Comparison of ENCODE assay signal across 27 cellular contexts in the genomic region with DNA sequence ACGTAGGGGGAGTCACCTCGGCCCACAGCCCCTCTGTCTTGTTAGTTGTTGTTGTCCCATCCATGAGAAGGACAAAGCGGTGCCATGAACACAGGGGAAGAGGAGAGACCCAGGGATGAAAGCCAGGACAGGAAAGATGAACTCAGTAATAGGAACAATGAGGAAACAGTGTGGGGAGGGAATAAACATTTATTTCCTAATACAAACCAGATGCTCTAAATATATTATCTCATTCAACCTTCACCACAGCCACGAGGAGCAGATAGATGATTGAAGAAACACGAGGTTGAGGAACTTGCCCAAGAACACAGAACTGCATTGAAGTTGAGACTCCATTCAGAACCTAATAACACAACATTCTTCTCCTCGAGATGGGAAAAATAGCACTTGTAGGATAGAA. TPM values are rescaled to one million over a fixed set of nuclear protein-coding genes. Genes with fewer than 3 reads are reported as not detected.
A peak's percentile ranks its signal among the peaks of the same experiment; 100 is the strongest.
DNase-seq lines count a peak whose midpoint lies in the region; ATAC-seq, FAIRE-seq and TF ChIP-seq lines count a peak whose summit lies in the region.
"Had no signal": no experiment of that assay in that cellular context is flagged by ENCODE, and none has a peak within 500 bp of the region (broad histone marks: within the 10 kb centered on the region; RNA-seq: fewer than 3 reads in every experiment).

No MANE protein-coding gene starts in this region.

- H3K4me1 ChIP-seq in K562 (replicated peaks in 1 of 2; ENCODE audit: control insufficient read depth in 2 of 2, insufficient read depth in 2 of 2, low read length in 2 of 2): no peaks in the 10 kb centered on the region
- H3K4me1 ChIP-seq: right lobe of liver had no signal

- no peaks in the 10 kb centered on the region for H3K36me3 ChIP-seq in K562 (ENCODE audit: control insufficient read depth, insufficient read depth, low read length)
- H3K36me3 ChIP-seq: MG63, right lobe of liver had no signal

- CTCF ChIA-PET in K562 (lab: Yijun Ruan, JAX; ENCODE audit: low intra/inter-chr PET ratio): no interaction called here

- no peak for TF ChIP-seq EP300 in K562 (IDR thresholded peaks at IDR 0.05; ENCODE audit: low read length)

- POLR2A ChIA-PET in K562 (lab: Yijun Ruan, JAX): no interaction called here

- BruUV-seq in K562 (replicated peaks; lab: Mats Ljungman, UMichigan): no TSS peak

- no peak for TF ChIP-seq CTCF in K562 (IDR thresholded peaks at IDR 0.05 in 2 of 3, conservative IDR thresholded peaks at IDR 0.05 in 1 of 3; ENCODE audit: insufficient read depth in 2 of 3, low read depth in 1 of 3, low read length in 3 of 3)

- in situ Hi-C loops in K562 (cut with MboI): no loop called here

- H3K9me1 ChIP-seq in K562 (ENCODE audit: control insufficient read depth, insufficient read depth, low read length): no peaks in the 10 kb centered on the region

- H3K9me3 ChIP-seq in K562 (replicated peaks; ENCODE audit: control insufficient read depth, insufficient read depth, low read depth, low read length): no peaks in the 10 kb centered on the region
- H3K9me3 ChIP-seq: MG63, right lobe of liver had no signal

- peaks cover 0 to 5% of the 10 kb centered on the region in 2 experiments; a peak in 1 of 5 replicates for H3K27me3 ChIP-seq in K562 (ENCODE audit: control insufficient read depth in 2 of 2, insufficient read depth in 2 of 2, low read length in 2 of 2)
- H3K27me3 ChIP-seq: dorsolateral prefrontal cortex, MG63, right lobe of liver had no signal

- H3K79me2 ChIP-seq in K562 (ENCODE audit: control insufficient read depth, insufficient read depth, low read length): no peaks in the 10 kb centered on the region

- H2AFZ ChIP-seq in K562 (ENCODE audit: low read depth, low read length): peak overlapping the region; percentile 22; the same call in 1 of the 2 replicates

- H3K9ac ChIP-seq in K562 (ENCODE audit: insufficient read depth in 1 of 2, low read depth in 2 of 2, low read length in 2 of 2): no peak overlapping the region

- no peak for FAIRE-seq in K562 (lab: Jason Lieb, UNC)
- FAIRE-seq: endothelial cell of umbilical vein, frontal cortex had no signal

- H4K20me1 ChIP-seq in K562 (replicated peaks; ENCODE audit: control insufficient read depth, insufficient read depth, low read length): no peaks in the 10 kb centered on the region

- peak; percentile 64 for DNase-seq in AG20443 (ENCODE audit: low spot score)
- peak; percentile 25 for DNase-seq in HCEC 1CT
- no peak for DNase-seq in K562 (ENCODE audit: extremely low read depth in 1 of 4, low spot score in 3 of 4)
- DNase-seq in iris pigment epithelial cell (ENCODE audit: low read depth): peak; percentile 28
- no peak for DNase-seq in NOMO-1 treated with dmso at 0.1 percent for 144 hours (lab: John Stamatoyannopoulos, UW; ENCODE audit: unreplicated experiment)
- no peak for DNase-seq in effector CD8-positive, alpha-beta T cell (lab: John Stamatoyannopoulos, UW)
- no peak for DNase-seq in NCI-H1436 treated with DMSO at 0.1 percent for 48 hours (lab: John Stamatoyannopoulos, UW)
- DNase-seq: activated CD4-positive, alpha-beta T cell treated with anti-CD3 and anti-CD28 coated beads for 1 hour; activated CD8-positive, alpha-beta T cell treated with anti-CD3 and anti-CD28 coated beads for 36 hours; activated effector memory CD4-positive, alpha-beta T cell treated with Interleukin-2 at 50 U/mL for 16 hours; activated naive CD8-positive, alpha-beta T cell treated with anti-CD3 and anti-CD28 coated beads for 36 hours; CD4-positive, CD25-positive, alpha-beta regulatory T cell; dorsolateral prefrontal cortex; H9; hypothalamus; immature natural killer cell; MG63; NCI-H1417 treated with DMSO at 0.1 percent for 48 hours; NCI-H510A; OCI-M1; right lobe of liver; stimulated activated naive B cell treated with anti-CD40 and anti-IgM and Interleukin-4, amounts not matched to agents 10 μg/mL and 1 μg/mL and 100 μg/mL, for 72 hours; T-helper 2 cell had no signal

- no peak for ATAC-seq in K562
- no peak for ATAC-seq in GM21529 (IDR thresholded peaks at IDR 0.05; ENCODE audit: unreplicated experiment)
- ATAC-seq: activated CD8-positive, alpha-beta T cell treated with anti-CD3 and anti-CD28 coated beads for 36 hours; right lobe of liver; stimulated activated naive B cell treated with anti-CD40 and anti-IgM and Interleukin-4, amounts not matched to agents 10 μg/mL and 1 μg/mL and 100 μg/mL, for 72 hours had no signal

- WGBS in K562 (ENCODE audit: insufficient coverage, low coverage, missing lambda C conversion rate): 5% methylated on average over 6 of the region's 6 CpGs

- no peak for TF ChIP-seq POLR2A in K562 (conservative IDR thresholded peaks at IDR 0.05)

- H3K4me3 ChIP-seq in K562: no peak overlapping the region
- H3K4me3 ChIP-seq: dorsolateral prefrontal cortex, MG63, right lobe of liver, SK-N-MC had no signal

- intact Hi-C loops in K562 (cut with micrococcal nuclease): loop anchor here (10.0 kb wide), 1 partner anchor 533 kb away; no protein-coding TSS in a partner anchor

- no peak for TF ChIP-seq RAD21 in K562 (CRISPR knock-in tag; conservative IDR thresholded peaks at IDR 0.05 in 1 of 2, IDR thresholded peaks at IDR 0.05 in 1 of 2)

- no peak overlapping the region for H3K4me2 ChIP-seq in K562 (ENCODE audit: insufficient read depth, low read length)

- H3K27ac ChIP-seq in K562 (ENCODE audit: extremely low read depth, low read depth, low read length): no peak overlapping the region
- H3K27ac ChIP-seq: dorsolateral prefrontal cortex, right lobe of liver, SK-N-MC had no signal

RNA-seq across cellular contexts. Expression of a gene that starts 53.1 kb away (rescaled TPM):
- 161 and 345 TPM in 2 replicates for total RNA-seq in K562 (2011; cell fraction: chromatin; rRNA removed; ENCODE audit: low replicate concordance)
- total RNA-seq in K562 (2011; cell fraction: nucleolus; rRNA removed): 110 and 115 TPM in 2 replicates
- 203 and 359 TPM in 2 replicates for total RNA-seq in K562 (2011; cell fraction: nucleoplasm; rRNA removed)
- 74.8 and 75.7 TPM in 2 replicates for total RNA-seq in K562 (2014; rRNA removed)
- 116 and 118 TPM in 2 replicates for total RNA-seq in K562 (2014; rRNA removed; fragmentation: Illumina TruSeq; extraction: Trizol)
- total RNA-seq in K562 (2015; rRNA removed; fragmentation: Illumina TruSeq; extraction: Trizol): 127 and 134 TPM in 2 replicates
- total RNA-seq in K562 (2021): 85.2 and 89.8 TPM in 2 replicates
- polyA plus RNA-seq in K562 (2011; rRNA removed): 279 and 333 TPM in 2 replicates
- polyA plus RNA-seq in K562 (2011; cell fraction: cytosol; rRNA removed): 118 and 187 TPM in 2 replicates
- polyA plus RNA-seq in K562 (2011; cell fraction: nucleus; rRNA removed): 379 TPM in 2 replicates
- 94.1 and 189 TPM in 2 replicates for polyA plus RNA-seq in K562 (2012)
- 95.2 and 110 TPM in 2 replicates for polyA plus RNA-seq in K562 (2014; fragmentation: Illumina TruSeq; extraction: Trizol)
- polyA plus RNA-seq in K562 (2014; fragmentation: Nextera tagmentation; extraction: Ambion mirVana): 100 to 1,000 TPM; 129 to 169 TPM
- 127 and 157 TPM in 2 replicates for polyA plus RNA-seq in K562 (2014; rRNA removed)
- 131 and 152 TPM in 2 replicates for polyA minus RNA-seq in K562 (2011; rRNA and poly(A)+ RNA removed)
- polyA minus RNA-seq in K562 (2011; cell fraction: cytosol; rRNA and poly(A)+ RNA removed): 54.3 and 60.9 TPM in 2 replicates
- 204 and 231 TPM in 2 replicates for polyA minus RNA-seq in K562 (2011; cell fraction: nucleus; rRNA and poly(A)+ RNA removed)

Comparison
In these comparisons a context has a peak if more than half of its experiments do, and no peak if none do; other contexts are left out.
1. DNase-seq: peak in AG20443 (single experiment), HCEC 1CT (single experiment) and iris pigment epithelial cell (single experiment); none in K562 (0 of 4), NOMO-1 treated with dmso at 0.1 percent for 144 hours (single experiment), effector CD8-positive, alpha-beta T cell (single experiment) and NCI-H1436 treated with DMSO at 0.1 percent for 48 hours (single experiment).